In the genomic region with DNA sequence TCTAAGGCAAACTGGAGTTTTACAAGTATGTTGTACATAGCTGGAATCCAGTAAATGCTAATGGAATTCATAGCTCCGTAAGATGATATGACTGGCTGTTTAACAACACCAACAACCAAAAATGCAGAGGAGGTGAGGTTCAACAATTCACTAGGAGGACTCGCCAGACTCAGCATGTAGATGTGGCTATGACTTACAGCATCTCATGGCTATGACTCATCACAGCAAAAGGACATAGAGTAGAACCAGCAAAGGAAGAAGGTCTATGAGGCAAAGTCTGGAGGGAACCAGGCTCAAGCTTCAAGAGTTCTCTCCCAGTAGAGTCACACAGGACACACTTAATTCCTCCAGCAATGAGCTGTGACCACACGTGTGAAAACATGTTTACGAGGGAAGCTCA, we compare ENCODE assay signal across 14 cellular contexts.
A peak's percentile ranks its signal among the peaks of the same experiment; 100 is the strongest.
DNase-seq lines count a peak whose midpoint lies in the region; ATAC-seq, FAIRE-seq and TF ChIP-seq lines count a peak whose summit lies in the region.
"Had no signal": no experiment of that assay in that cellular context is flagged by ENCODE, and none has a peak within 500 bp of the region (broad histone marks: within the 10 kb centered on the region; RNA-seq: fewer than 3 reads in every experiment).

No MANE protein-coding gene starts in this region.

- H3K4me3 Mint-ChIP-seq in astrocyte (ENCODE audit: unreplicated experiment) = no peak overlapping the region
- H3K4me3 Mint-ChIP-seq: activated T-cell treated with anti-CD3 and anti-CD28 coated beads, Interleukin-2, amount 50 U/mL, for 72 hours had no signal

- H3K9me3 ChIP-seq in GM23248 (ENCODE audit: low read depth) = no peaks in the 10 kb centered on the region
- H3K9me3 ChIP-seq in astrocyte (ENCODE audit: insufficient read depth, low read depth, low read length) = no peaks in the 10 kb centered on the region
- no peaks in the 10 kb centered on the region for H3K9me3 ChIP-seq in small intestine (ENCODE audit: control insufficient read depth, low read depth)

- H3K27me3 ChIP-seq in GM23248 (replicated peaks; ENCODE audit: insufficient read depth) (no peaks in the 10 kb centered on the region), astrocyte (ENCODE audit: insufficient read depth, low read length) (no peaks in the 10 kb centered on the region), small intestine (ENCODE audit: control insufficient read depth in 2 of 2, insufficient read depth in 2 of 2, low read length in 2 of 2) (no peaks in the 10 kb centered on the region)

- peak; percentile 98 for DNase-seq in GM23248
- DNase-seq in astrocyte (ENCODE audit: low read depth) = peak; percentile 87
- DNase-seq in iris pigment epithelial cell (ENCODE audit: low read depth) = peak; percentile 3
- peak; percentile 29 for DNase-seq in small intestine
- no peak for DNase-seq in stimulated activated CD8-positive, alpha-beta memory T cell treated with anti-CD3 and anti-CD28 coated beads, Interleukin-4, amount 100 ng/mL, for 48 hours
- DNase-seq: activated T-cell treated with anti-CD3 and anti-CD28 coated beads, Interleukin-2, amount 50 U/mL, for 72 hours; central memory CD4-positive, alpha-beta T cell; head of caudate nucleus; NCI-H1930; PC-9; stimulated activated naive CD4-positive, alpha-beta T cell had no signal

- H3K4me1 Mint-ChIP-seq in astrocyte (ENCODE audit: low read depth, unreplicated experiment) = peaks cover 40% of the 10 kb centered on the region

- no peak for TF ChIP-seq CTCF in astrocyte (IDR thresholded peaks at IDR 0.05; ENCODE audit: insufficient read depth, low read depth, low read length)

- H4K20me1 ChIP-seq in GM23248 (ENCODE audit: insufficient read depth) (no peaks in the 10 kb centered on the region), astrocyte (ENCODE audit: insufficient read depth, low read length) (peaks cover 6% of the 10 kb centered on the region)

- 0 out of 2 replicates have a peak, but pooled peaks cover 4% of the 10 kb centered on the region for H3K79me2 ChIP-seq in GM23248 (ENCODE audit: insufficient read depth)
- no peaks in the 10 kb centered on the region for H3K79me2 ChIP-seq in astrocyte (ENCODE audit: insufficient read depth, low read length)

- H3K9ac ChIP-seq in GM23248 (peak overlapping the region; percentile 32), astrocyte (ENCODE audit: low read length) (no peak overlapping the region)

- peaks cover 6% of the 10 kb centered on the region for H3K9me3 Mint-ChIP-seq in astrocyte (ENCODE audit: unreplicated experiment)

- H3K27ac ChIP-seq in GM23248 = peak overlapping the region; percentile 80
- peak overlapping the region; percentile 3 for H3K27ac ChIP-seq in astrocyte (ENCODE audit: low read depth, low read length)
- peak overlapping the region in 1 of 2 donors; percentile 52 for H3K27ac ChIP-seq in small intestine (ENCODE audit: low read depth in 1 of 2, low read length in 1 of 2)
- H3K27ac ChIP-seq: PC-9 had no signal

- in situ Hi-C loops in GM23248 (cut with MboI) = no loop called here

- FAIRE-seq in astrocyte (lab: Jason Lieb, UNC) = peak; percentile 96
- FAIRE-seq in small intestine (lab: Jason Lieb, UNC) = no peak

- peaks cover 24% of the 10 kb centered on the region for H3K4me1 ChIP-seq in GM23248 (ENCODE audit: insufficient read depth)
- peaks cover 13% of the 10 kb centered on the region for H3K4me1 ChIP-seq in astrocyte (ENCODE audit: insufficient read depth, low read length)
- peaks cover 0 to 2% of the 10 kb centered on the region in 2 donors for H3K4me1 ChIP-seq in small intestine (ENCODE audit: control insufficient read depth in 2 of 2, insufficient read depth in 1 of 2, low read depth in 1 of 2, low read length in 1 of 2)

- no peak overlapping the region for H3K27ac Mint-ChIP-seq in astrocyte (ENCODE audit: unreplicated experiment)
- H3K27ac Mint-ChIP-seq: activated T-cell treated with anti-CD3 and anti-CD28 coated beads, Interleukin-2, amount 50 U/mL, for 72 hours had no signal

- H3F3A ChIP-seq in GM23248 (ENCODE audit: insufficient read depth) = peaks cover 29% of the 10 kb centered on the region

- H3K4me2 ChIP-seq in GM23248 (ENCODE audit: unreplicated experiment) = peak overlapping the region; percentile 30
- peak overlapping the region; percentile 23 for H3K4me2 ChIP-seq in astrocyte (ENCODE audit: low read length)
- H3K4me2 ChIP-seq: PC-9 had no signal

- no peaks in the 10 kb centered on the region for H3K27me3 Mint-ChIP-seq in astrocyte (ENCODE audit: low read depth, unreplicated experiment)

- H3K9me2 ChIP-seq in GM23248 (ENCODE audit: insufficient read depth) = no peaks in the 10 kb centered on the region

- WGBS in GM23248 (ENCODE audit: low coverage in 1 of 2, low lambda C conversion rate in 2 of 2, missing lambda C conversion rate in 2 of 2), 2 experiments = 0 to 1% methylated on average over 4 of the region's 4 CpGs
- WGBS in small intestine, 3 donors = 70 to 89% (median 84%) methylated on average over 4 of the region's 4 CpGs

- H3K4me3 ChIP-seq in GM23248 (peak overlapping the region; percentile 1; the same call in 1 of the 2 replicates), astrocyte (ENCODE audit: insufficient read depth, low read depth, low read length) (no peak overlapping the region), small intestine (ENCODE audit: low read depth in 1 of 2, low read length in 2 of 2) (no peak overlapping the region)
- H3K4me3 ChIP-seq: PC-9 had no signal

- peaks cover 10% of the 10 kb centered on the region for H3K36me3 Mint-ChIP-seq in astrocyte (ENCODE audit: low read depth, unreplicated experiment)

- peak overlapping the region; percentile 33; the same call in 1 of the 2 replicates for H2AFZ ChIP-seq in GM23248
- H2AFZ ChIP-seq in astrocyte (ENCODE audit: low read depth, low read length) = no peak overlapping the region
- H2AFZ ChIP-seq: PC-9 had no signal

- H3K36me3 ChIP-seq in GM23248 (ENCODE audit: low read depth) (no peaks in the 10 kb centered on the region), astrocyte (ENCODE audit: insufficient read depth, low read length) (no peaks in the 10 kb centered on the region), small intestine (ENCODE audit: control insufficient read depth in 2 of 2, insufficient read depth in 2 of 2, low read length in 2 of 2) (no peaks in the 10 kb centered on the region)

- no peak for ATAC-seq in HG02610 (IDR thresholded peaks at IDR 0.05; ENCODE audit: unreplicated experiment)
- no peak for ATAC-seq in HG02642 (IDR thresholded peaks at IDR 0.05; ENCODE audit: poor library complexity, unreplicated experiment)
- no peak for ATAC-seq in GM21423 (IDR thresholded peaks at IDR 0.05; ENCODE audit: unreplicated experiment)
- ATAC-seq: activated T-cell treated with anti-CD3 and anti-CD28 coated beads, Interleukin-2, amount 50 U/mL, for 72 hours had no signal
